Comparison of ENCODE assay signal across 10 cellular contexts in genomic region chr22:42655693-42656092, GRCh38. TPM values are rescaled to one million over a fixed set of nuclear protein-coding genes. Genes with fewer than 3 reads are reported as not detected.
DNase-seq lines count a peak whose midpoint lies in the region; TF ChIP-seq lines count a peak whose summit lies in the region.
"Had no signal": no experiment of that assay in that cellular context is flagged by ENCODE, and none has a peak within 500 bp of the region (broad histone marks: within the 10 kb centered on the region; RNA-seq: fewer than 3 reads in every experiment).

No MANE protein-coding gene starts in this region.

- H2BK12ac ChIP-seq in H9 (ENCODE audit: insufficient read length, low read depth, low read length), result no peak overlapping the region

- 51 to 71% (median 53%) methylated on average over 9 of the region's 9 CpGs for WGBS in spleen, 5 donors
- WGBS in H9 (ENCODE audit: extremely low coverage, insufficient read length, low lambda C conversion rate), result no CpG with 5 or more reads among the region's 9 CpGs

- H3K23me2 ChIP-seq in H9 (ENCODE audit: insufficient read length, low read depth, low read length, poor library complexity, severe bottlenecking), result no peaks in the 10 kb centered on the region

- no peaks in the 10 kb centered on the region for H3K36me3 Mint-ChIP-seq in H9 (ENCODE audit: insufficient read depth in 1 of 3, low read depth in 3 of 3)

- H3K4ac ChIP-seq in H9 (ENCODE audit: low read depth, low read length), result no peak overlapping the region

- H3K27me3 Mint-ChIP-seq in H9 (ENCODE audit: low read depth), result peaks cover 6% of the 10 kb centered on the region; the same call in 1 of the 2 replicates

- no peaks in the 10 kb centered on the region for H3K79me1 ChIP-seq in H9 (ENCODE audit: insufficient read depth, low read depth, low read length, poor library complexity, severe bottlenecking)

- H3K9me2 ChIP-seq in Karpas-422 (replicated peaks; ENCODE audit: insufficient read depth, low read length), result no peaks in the 10 kb centered on the region
- H3K9me2 ChIP-seq in OCI-LY1 (ENCODE audit: low read depth, low read length), result no peaks in the 10 kb centered on the region

- H3K27ac Mint-ChIP-seq in H9, result no peak overlapping the region
- H3K27ac Mint-ChIP-seq: T-helper 1 cell treated with Interleukin-12 subunit alpha and Interleukin-12 subunit beta and Interleukin-4 antibody, amounts not matched to agents 30 μg/mL and 1 μg/mL, for 36 hours had no signal

- H3K36me3 ChIP-seq in Karpas-422 (ENCODE audit: insufficient read depth, low read length) (no peaks in the 10 kb centered on the region), OCI-LY1 (ENCODE audit: insufficient read depth, low read length) (no peaks in the 10 kb centered on the region), spleen (no peaks in the 10 kb centered on the region)
- H3K36me3 ChIP-seq: lower lobe of right lung had no signal

- H3K4me1 ChIP-seq in Karpas-422 (ENCODE audit: low read length) (peaks cover 36% of the 10 kb centered on the region), OCI-LY1 (ENCODE audit: insufficient read depth, low read length, severe bottlenecking) (peaks cover 27% of the 10 kb centered on the region), spleen (peaks cover 0 to 34% (median 6%) of the 10 kb centered on the region in 6 donors), H9 (ENCODE audit: insufficient read depth, low read length) (no peaks in the 10 kb centered on the region)
- H3K4me1 ChIP-seq: lower lobe of right lung had no signal

- no peak overlapping the region for H2BK15ac ChIP-seq in H9 (ENCODE audit: low read depth, low read length)

- H4K8ac ChIP-seq in H9 (replicated peaks; ENCODE audit: insufficient read length, low read depth, low read length), result no peak overlapping the region

- no peak overlapping the region for H3K4me3 Mint-ChIP-seq in H9
- H3K4me3 Mint-ChIP-seq: T-helper 1 cell treated with Interleukin-12 subunit alpha and Interleukin-12 subunit beta and Interleukin-4 antibody, amounts not matched to agents 30 μg/mL and 1 μg/mL, for 36 hours had no signal

- H3K9me3 ChIP-seq in Karpas-422 (ENCODE audit: low read length), result no peaks in the 10 kb centered on the region
- H3K9me3 ChIP-seq in OCI-LY1 (ENCODE audit: low read length), result no peaks in the 10 kb centered on the region
- H3K9me3 ChIP-seq in spleen, result no peaks in the 10 kb centered on the region
- no peaks in the 10 kb centered on the region for H3K9me3 ChIP-seq in H9 (ENCODE audit: control insufficient read depth, low read depth, low read length)
- H3K9me3 ChIP-seq: lower lobe of right lung had no signal

- H2BK120ac ChIP-seq in H9 (ENCODE audit: low read depth, low read length, poor library complexity, severe bottlenecking), result no peak overlapping the region

- H3K4me2 ChIP-seq in Karpas-422 (ENCODE audit: low read depth, low read length, poor library complexity, severe bottlenecking) (peak overlapping the region; percentile 46), OCI-LY1 (ENCODE audit: low read length) (peak overlapping the region; percentile 39; the same call in 1 of the 2 replicates), H9 (ENCODE audit: insufficient read depth, insufficient read length, low read length) (no peak overlapping the region)

- H2BK20ac ChIP-seq in H9 (ENCODE audit: low read depth, low read length, poor library complexity, severe bottlenecking), result no peak overlapping the region

- DNase-seq in GM19238 (ENCODE audit: insufficient read length, low spot score) (peak; percentile 75), Karpas-422 (peak; percentile 91), spleen (peak; percentile 90), Ammon's horn (ENCODE audit: low spot score) (no peak), H9 (no peak)
- no peak for DNase-seq in activated T-cell treated with anti-CD3 and anti-CD28 coated beads, Interleukin-2, amount 50 U/mL, for 48 hours
- DNase-seq: lower lobe of right lung, NCI-H1930 had no signal

- no peak overlapping the region for H3K23ac ChIP-seq in H9 (ENCODE audit: insufficient read length, low read depth, low read length)

- no peak overlapping the region for H3K14ac ChIP-seq in H9 (ENCODE audit: insufficient read depth, low read length)

- no peak overlapping the region for H3T11ph ChIP-seq in H9 (ENCODE audit: low read length)

- H3K4me3 ChIP-seq in Karpas-422 (ENCODE audit: low read length) (peak overlapping the region; percentile 35; the same call in 1 of the 2 replicates), OCI-LY1 (ENCODE audit: low read depth, low read length, poor library complexity, severe bottlenecking) (no peak overlapping the region), spleen (no peak overlapping the region)
- H3K4me3 ChIP-seq: lower lobe of right lung had no signal

- no peak overlapping the region for H3K27ac ChIP-seq in Karpas-422 (ENCODE audit: low read length)
- peak overlapping the region; percentile 64 for H3K27ac ChIP-seq in OCI-LY1 (ENCODE audit: low read depth, low read length, poor library complexity, severe bottlenecking)
- H3K27ac ChIP-seq in spleen, result peak overlapping the region in 4 of 8 donors; percentile 40 to 75 (median 44)
- H3K27ac ChIP-seq in H9 (ENCODE audit: insufficient read length, low read depth, low read length), result no peak overlapping the region
- H3K27ac ChIP-seq: lower lobe of right lung had no signal

- no peak overlapping the region for H3K56ac ChIP-seq in H9 (ENCODE audit: insufficient read length, low read depth, low read length)

- H3K9ac ChIP-seq in Karpas-422 (ENCODE audit: low read length) (peak overlapping the region; percentile 24; the same call in 1 of the 2 replicates), OCI-LY1 (ENCODE audit: low read length) (no peak overlapping the region; the same call in 1 of the 2 replicates), H9 (ENCODE audit: extremely low read depth, insufficient read length, low read length) (no peak overlapping the region)

- TF ChIP-seq POLR2A in spleen (IDR thresholded peaks at IDR 0.05), result no peak

- no peaks in the 10 kb centered on the region for H3K27me3 ChIP-seq in Karpas-422 (ENCODE audit: low read length)
- no peaks in the 10 kb centered on the region for H3K27me3 ChIP-seq in OCI-LY1 (ENCODE audit: insufficient read depth, low read length)
- no peaks in the 10 kb centered on the region for H3K27me3 ChIP-seq in spleen (replicated peaks in 1 of 7)
- H3K27me3 ChIP-seq in H9 (ENCODE audit: insufficient read depth, low read length), result no peaks in the 10 kb centered on the region

- peaks cover 0 to 2% of the 10 kb centered on the region in 2 experiments; a peak in 1 of 5 replicates for H3K9me3 Mint-ChIP-seq in H9
- H3K9me3 Mint-ChIP-seq: T-helper 1 cell treated with Interleukin-12 subunit alpha and Interleukin-12 subunit beta and Interleukin-4 antibody, amounts not matched to agents 30 μg/mL and 1 μg/mL, for 36 hours had no signal

- H4K20me1 ChIP-seq in Karpas-422 (ENCODE audit: insufficient read depth, low read depth, low read length), result no peaks in the 10 kb centered on the region
- no peaks in the 10 kb centered on the region for H4K20me1 ChIP-seq in OCI-LY1 (ENCODE audit: insufficient read depth, low read length)
- H4K20me1 ChIP-seq in H9 (ENCODE audit: control insufficient read depth, insufficient read depth, insufficient read length), result no peaks in the 10 kb centered on the region

- no peak overlapping the region for H3K18ac ChIP-seq in H9 (ENCODE audit: insufficient read length, low read depth, low read length)

- H2AFZ ChIP-seq in Karpas-422 (ENCODE audit: low read length), result peak overlapping the region; percentile 48; the same call in 1 of the 2 replicates
- no peak overlapping the region for H2AFZ ChIP-seq in OCI-LY1 (ENCODE audit: low read length)
- H2AFZ ChIP-seq in H9 (ENCODE audit: low read length), result no peak overlapping the region

- H4K5ac ChIP-seq in H9 (ENCODE audit: insufficient read length, low read depth, low read length), result no peak overlapping the region

- TF ChIP-seq CTCF in OCI-LY1 (IDR thresholded peaks at IDR 0.05; ENCODE audit: low read length) (no peak), spleen (IDR thresholded peaks at IDR 0.05 in 8 of 11, conservative IDR thresholded peaks at IDR 0.05 in 3 of 11) (no peak), H9 (conservative IDR thresholded peaks at IDR 0.05) (no peak)

- H4K91ac ChIP-seq in H9 (ENCODE audit: insufficient read length, low read depth, low read length), result no peak overlapping the region

- H3K79me2 ChIP-seq in Karpas-422 (ENCODE audit: low read length), result no peaks in the 10 kb centered on the region
- H3K79me2 ChIP-seq in OCI-LY1 (ENCODE audit: insufficient read depth, low read length), result no peaks in the 10 kb centered on the region
- H3K79me2 ChIP-seq in H9 (ENCODE audit: insufficient read depth, low read length), result no peaks in the 10 kb centered on the region

- no peak overlapping the region for H2BK5ac ChIP-seq in H9 (ENCODE audit: insufficient read length, low read length)

- H3F3A ChIP-seq in OCI-LY1 (ENCODE audit: insufficient read depth, low read length), result no peaks in the 10 kb centered on the region

- H2AK5ac ChIP-seq in H9 (ENCODE audit: insufficient read length, low read length), result no peak overlapping the region

- peaks cover 0 to 15% of the 10 kb centered on the region in 2 experiments; a peak in 2 of 4 replicates for H3K4me1 Mint-ChIP-seq in H9

- intact Hi-C loops in spleen (cut with DNase I; ENCODE audit: low total_unique reads), result no loop called here

RNA-seq across cellular contexts. Expression of gene CYB5R3, which starts 6.5 kb away (rescaled TPM):
- total RNA-seq in Karpas-422 (2014; rRNA removed; shearing (Covaris generic); ENCODE audit: low replicate concordance), result 27.5 and 30.1 TPM in 2 replicates
- 100 to 1,000 TPM in 4 of 7 donors, 10 to 100 TPM in 3; 61.7 to 134 (median 101) TPM for total RNA-seq in spleen
- polyA plus RNA-seq in spleen, result 10 to 100 TPM; 37.3 to 79.7 (median 66.7) TPM
- 97.4 and 99.7 TPM in 2 replicates for total RNA-seq in H9 (2021)

RNA-seq across cellular contexts. Expression of gene ATP5MGL, which starts 15.3 kb away (rescaled TPM):
- not detected in 2 replicates for total RNA-seq in Karpas-422 (2014; rRNA removed; shearing (Covaris generic); ENCODE audit: low replicate concordance)
- 1 to 10 TPM in 4 of 7 donors, under 1 TPM in 1, not detected in 2; 0.63 to 1.7 (median 1.1) TPM for total RNA-seq in spleen
- not detected for polyA plus RNA-seq in spleen
- 0.48 and 0.68 TPM in 2 replicates for total RNA-seq in H9 (2021)

RNA-seq across cellular contexts. Expression of gene POLDIP3, which starts 41.0 kb away (rescaled TPM):
- 28.7 and 39.2 TPM in 2 replicates for total RNA-seq in Karpas-422 (2014; rRNA removed; shearing (Covaris generic); ENCODE audit: low replicate concordance)
- total RNA-seq in spleen (10 to 100 TPM; 37.0 to 64.7 (median 59.2) TPM), H9 (2021) (90.8 and 91.6 TPM in 2 replicates)
- polyA plus RNA-seq in spleen, result 10 to 100 TPM; 17.5 to 29.4 (median 23.3) TPM

Comparison
In these comparisons a context has a peak if more than half of its experiments do, and no peak if none do; other contexts are left out.
1. DNase-seq: peak in GM19238 (single experiment), Karpas-422 (single experiment) and spleen (single experiment); none in Ammon's horn (single experiment), activated T-cell treated with anti-CD3 and anti-CD28 coated beads, Interleukin-2, amount 50 U/mL, for 48 hours (0 of 2) and H9 (single experiment).